ENCODE assay signal across 21 cellular contexts in genomic region chr4:156788782-156789181, GRCh38.
"Had no signal": no experiment of that assay in that cellular context is flagged by ENCODE, and none has a peak within 500 bp of the region (broad histone marks: within the 10 kb centered on the region; RNA-seq: fewer than 3 reads in every experiment).

No MANE protein-coding gene starts in this region.

- DNase-seq: activated CD4-positive, alpha-beta memory T cell treated with anti-CD3 and anti-CD28 coated beads for 36 hours; activated CD4-positive, alpha-beta T cell treated with anti-CD3 and anti-CD28 coated beads, Interleukin-2, amount 10 ng/mL, durations not matched to agents 7 days and 5 days; activated CD4-positive, CD25-positive, alpha-beta regulatory T cell; activated CD8-positive, alpha-beta memory T cell treated with anti-CD3 and anti-CD28 coated beads for 24 hours; activated gamma-delta T cell; activated naive CD4-positive, alpha-beta T cell treated with anti-CD3 and anti-CD28 coated beads for 36 hours; activated T-cell treated with anti-CD3 and anti-CD28 coated beads, Interleukin-2, amount 50 U/mL, for 4 hours; amygdala; cerebellar nuclear complex; MG63; NCI-H1105; NCI-H1436; NCI-H1694 treated with DMSO at 0.1 percent for 48 hours; NCI-H2081; NCI-H446; NCI-H524; OCI-M1; Peyer's patch; SHP77; T-helper 2 cell; T1000 had no signal

- ATAC-seq: activated T-cell treated with anti-CD3 and anti-CD28 coated beads, Interleukin-2, amount 50 U/mL, for 4 hours had no signal
